ENCODE assay signal across 8 cellular contexts in the genomic region with DNA sequence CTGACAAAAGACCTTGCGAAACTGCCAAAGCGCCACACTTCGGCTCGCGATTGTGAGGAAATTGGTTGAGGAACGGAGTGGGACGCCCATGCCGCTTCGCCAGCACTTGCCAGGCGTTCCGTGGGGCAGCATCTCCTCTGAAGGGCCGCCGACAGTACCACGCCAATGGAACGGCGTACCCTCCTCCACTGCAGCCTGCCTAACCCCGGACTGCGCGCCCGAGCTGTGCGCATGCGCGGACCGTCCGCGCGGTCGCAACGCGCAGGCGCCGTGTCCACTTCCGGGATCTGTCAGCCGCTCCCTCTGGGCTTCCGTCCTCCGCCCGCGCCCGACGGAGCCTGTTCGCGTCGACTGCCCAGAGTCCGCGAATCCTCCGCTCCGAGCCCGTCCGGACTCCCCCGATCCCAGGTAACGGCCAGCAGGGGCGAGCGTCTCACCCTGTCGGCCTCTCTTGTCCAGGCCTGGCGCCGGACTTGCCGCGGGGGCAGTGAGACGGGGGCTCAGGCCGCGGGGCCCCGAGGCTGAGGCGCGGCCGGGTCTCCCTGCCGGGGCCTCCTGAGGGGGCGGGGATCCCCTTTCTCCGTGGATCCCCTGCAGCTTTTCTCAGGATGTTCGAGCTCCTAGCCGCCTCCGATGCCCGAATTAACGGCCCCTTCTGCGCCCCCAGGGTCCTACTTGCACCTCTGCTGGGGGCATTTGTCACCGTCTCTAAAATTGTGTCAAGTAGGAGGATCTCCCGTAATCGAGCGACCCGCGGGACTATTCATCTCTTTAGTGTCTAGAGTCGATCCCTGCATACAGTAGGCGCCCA. TPM values are rescaled to one million over a fixed set of nuclear protein-coding genes. Genes with fewer than 3 reads are reported as not detected.
DNase-seq lines count a peak whose midpoint lies in the region; ATAC-seq, FAIRE-seq and TF ChIP-seq lines count a peak whose summit lies in the region.

A gene (plus strand): TSS at position 302 of the 811 bp plus-strand sequence. CDS start 7,456 bp downstream, outside the sequence.

- ATAC-seq in HG03442 (IDR thresholded peaks at IDR 0.05; ENCODE audit: unreplicated experiment) = peak; percentile 87
- ATAC-seq in activated CD4-positive, alpha-beta T cell treated with anti-CD3 and anti-CD28 coated beads for 36 hours = peak; percentile 86

- H3K27me3 ChIP-seq in BE2C = no peaks in the 10 kb centered on the region

- peak; percentile 94 for DNase-seq in BE2C
- DNase-seq in GM19239 (ENCODE audit: insufficient read length, low spot score) = peak; percentile 95
- peak; percentile 81 to 87 for DNase-seq in NCI-H524 (lab: John Stamatoyannopoulos, UW)
- DNase-seq in activated CD4-positive, alpha-beta T cell treated with anti-CD3 and anti-CD28 coated beads for 36 hours = peak; percentile 95
- peak; percentile 97 for DNase-seq in choroid plexus epithelial cell (ENCODE audit: low read depth)
- peak; percentile 89 for DNase-seq in kidney glomerular epithelial cell (lab: John Stamatoyannopoulos, UW)
- peak; percentile 80 to 88 for DNase-seq in stimulated activated CD4-positive, alpha-beta T cell treated with anti-CD3 and anti-CD28 coated beads, Interleukin-15, amount 100 ng/mL, for 48 hours (ENCODE audit: low read depth in 2 of 2)

- H3K27me3 Mint-ChIP-seq in activated CD4-positive, alpha-beta T cell treated with anti-CD3 and anti-CD28 coated beads for 36 hours = no peaks in the 10 kb centered on the region

- H3K4me3 ChIP-seq in BE2C (ENCODE audit: low read depth, low read length) = peak within 1 kb of the TSS; percentile 97
- peak within 1 kb of the TSS; percentile 77 for H3K4me3 ChIP-seq in choroid plexus epithelial cell (ENCODE audit: low read depth, low read length)

- CTCF ChIA-PET in activated CD4-positive, alpha-beta T cell treated with anti-CD3 and anti-CD28 coated beads for 36 hours (lab: Charles Lee) = interaction anchor here (0.9 to 2.0 kb wide), 5 partner anchors 15 to 447 kb away, joined by 3 to 4 read pairs (median 4); no protein-coding TSS in a partner anchor

- no peaks in the 10 kb centered on the region for H3K9me3 Mint-ChIP-seq in activated CD4-positive, alpha-beta T cell treated with anti-CD3 and anti-CD28 coated beads for 36 hours (ENCODE audit: low read depth)

- no peak for TF ChIP-seq CTCF in BE2C (IDR thresholded peaks at IDR 0.05; ENCODE audit: low read depth, low read length)
- TF ChIP-seq CTCF in choroid plexus epithelial cell (conservative IDR thresholded peaks at IDR 0.05; ENCODE audit: low read depth, low read length) = peak; percentile 47

- peaks cover 4% of the 10 kb centered on the region; the same call in 1 of the 2 replicates for H3K36me3 ChIP-seq in BE2C

- POLR2A ChIA-PET in activated CD4-positive, alpha-beta T cell treated with anti-CD3 and anti-CD28 coated beads for 36 hours (lab: Charles Lee) = interaction anchor here (0.6 kb wide), 1 partner anchor 103 kb away, joined by 8 read pairs; no protein-coding TSS in a partner anchor

- intact Hi-C loops in activated CD4-positive, alpha-beta T cell treated with anti-CD3 and anti-CD28 coated beads for 36 hours (cut with DNase I, micrococcal nuclease) = loop anchor here (1.0 to 5.0 kb wide), 7 partner anchors 48 to 449 kb away; a partner anchor contains a TSS

- peak within 1 kb of the TSS; percentile 75 for H3K27ac Mint-ChIP-seq in activated CD4-positive, alpha-beta T cell treated with anti-CD3 and anti-CD28 coated beads for 36 hours

- H3K9me3 ChIP-seq in BE2C = no peaks in the 10 kb centered on the region

- H3K4me3 Mint-ChIP-seq in activated CD4-positive, alpha-beta T cell treated with anti-CD3 and anti-CD28 coated beads for 36 hours = peak within 1 kb of the TSS; percentile 85

- H3K4me1 Mint-ChIP-seq in activated CD4-positive, alpha-beta T cell treated with anti-CD3 and anti-CD28 coated beads for 36 hours = peaks cover 40% of the 10 kb centered on the region

- H3K4me1 ChIP-seq in BE2C = no peaks in the 10 kb centered on the region

- FAIRE-seq in GM19239 (lab: Jason Lieb, UNC) = peak; percentile 80

- H3K36me3 Mint-ChIP-seq in activated CD4-positive, alpha-beta T cell treated with anti-CD3 and anti-CD28 coated beads for 36 hours (ENCODE audit: low read depth) = peaks cover 13% of the 10 kb centered on the region

RNA-seq across cellular contexts. Expression of the gene that starts here (rescaled TPM):
- polyA plus RNA-seq in BE2C (2012; ENCODE audit: insufficient read depth, insufficient read length, low read depth) = 141 TPM
- 10 to 100 TPM; 52.3 to 65.6 TPM for total RNA-seq in activated CD4-positive, alpha-beta T cell treated with anti-CD3 and anti-CD28 coated beads for 36 hours

Comparison
In these comparisons a context has a peak if more than half of its experiments do, and no peak if none do; other contexts are left out.
1. Peak in every context shown above with its lines: DNase-seq, ATAC-seq and H3K4me3 ChIP-seq.